ENCODE assay signal across 11 cellular contexts in genomic region chr18:22694954-22695353, GRCh38.
A peak's percentile ranks its signal among the peaks of the same experiment; 100 is the strongest.
DNase-seq lines count a peak whose midpoint lies in the region; ATAC-seq, FAIRE-seq and TF ChIP-seq lines count a peak whose summit lies in the region.
"Had no signal": no experiment of that assay in that cellular context is flagged by ENCODE, and none has a peak within 500 bp of the region (broad histone marks: within the 10 kb centered on the region; RNA-seq: fewer than 3 reads in every experiment).

No MANE protein-coding gene starts in this region.

- no peaks in the 10 kb centered on the region for H3K9me1 ChIP-seq in K562 (ENCODE audit: control insufficient read depth, insufficient read depth, low read length)

- H3K9ac ChIP-seq in K562 (ENCODE audit: insufficient read depth in 1 of 2, low read depth in 2 of 2, low read length in 2 of 2): no peak overlapping the region

- no peaks in the 10 kb centered on the region for H3K27me3 ChIP-seq in ACC112 (ENCODE audit: insufficient read depth, low read length)
- H3K27me3 ChIP-seq in K562 (ENCODE audit: control insufficient read depth in 2 of 2, insufficient read depth in 2 of 2, low read length in 2 of 2): peaks cover 5 to 10% of the 10 kb centered on the region in 2 experiments; a peak in 3 of 5 replicates

- TF ChIP-seq POLR2A in K562 (conservative IDR thresholded peaks at IDR 0.05): no peak

- H2AFZ ChIP-seq in ACC112 (ENCODE audit: low read length, unreplicated experiment) (peak overlapping the region; percentile 17), K562 (ENCODE audit: low read depth, low read length) (peak overlapping the region; percentile 13; the same call in 1 of the 2 replicates)

- no peaks in the 10 kb centered on the region for H3K9me3 Mint-ChIP-seq in activated CD8-positive, alpha-beta memory T cell treated with anti-CD3 and anti-CD28 coated beads, Interleukin-2, amount 10 ng/mL, durations not matched to agents 7 days and 5 days (ENCODE audit: low read depth)
- no peaks in the 10 kb centered on the region for H3K9me3 Mint-ChIP-seq in activated naive CD4-positive, alpha-beta T cell treated with anti-CD3 and anti-CD28 coated beads for 36 hours

- no peak for FAIRE-seq in K562 (lab: Jason Lieb, UNC)

- POLR2A ChIA-PET in K562 (lab: Yijun Ruan, JAX): no interaction called here

- H4K20me1 ChIP-seq in K562 (replicated peaks; ENCODE audit: control insufficient read depth, insufficient read depth, low read length): no peaks in the 10 kb centered on the region

- no peak overlapping the region for H3K4me2 ChIP-seq in K562 (ENCODE audit: insufficient read depth, low read length)

- 2% methylated on average over 8 of the region's 8 CpGs for WGBS in K562 (ENCODE audit: insufficient coverage, low coverage, missing lambda C conversion rate)

- H3K4me3 ChIP-seq in ACC112 (ENCODE audit: low read depth, low read length): peak overlapping the region; percentile 32
- no peak overlapping the region for H3K4me3 ChIP-seq in K562

- no peak for ATAC-seq in K562
- ATAC-seq in activated CD8-positive, alpha-beta memory T cell treated with anti-CD3 and anti-CD28 coated beads, Interleukin-2, amount 10 ng/mL, durations not matched to agents 7 days and 5 days: no peak
- no peak for ATAC-seq in HG03460 (IDR thresholded peaks at IDR 0.05; ENCODE audit: unreplicated experiment)
- ATAC-seq: activated CD8-positive, alpha-beta T cell treated with anti-CD3 and anti-CD28 coated beads, Interleukin-2, amount 10 ng/mL, durations not matched to agents 7 days and 5 days had no signal

- TF ChIP-seq EP300 in K562 (IDR thresholded peaks at IDR 0.05; ENCODE audit: low read length): no peak

- H3K27ac Mint-ChIP-seq in activated CD8-positive, alpha-beta memory T cell treated with anti-CD3 and anti-CD28 coated beads, Interleukin-2, amount 10 ng/mL, durations not matched to agents 7 days and 5 days: no peak overlapping the region
- no peak overlapping the region for H3K27ac Mint-ChIP-seq in activated naive CD4-positive, alpha-beta T cell treated with anti-CD3 and anti-CD28 coated beads for 36 hours
- H3K27ac Mint-ChIP-seq: activated CD8-positive, alpha-beta T cell treated with anti-CD3 and anti-CD28 coated beads, Interleukin-2, amount 10 ng/mL, durations not matched to agents 7 days and 5 days had no signal

- H3K4me3 Mint-ChIP-seq in activated CD8-positive, alpha-beta memory T cell treated with anti-CD3 and anti-CD28 coated beads, Interleukin-2, amount 10 ng/mL, durations not matched to agents 7 days and 5 days: no peak overlapping the region
- H3K4me3 Mint-ChIP-seq in activated naive CD4-positive, alpha-beta T cell treated with anti-CD3 and anti-CD28 coated beads for 36 hours: no peak overlapping the region
- H3K4me3 Mint-ChIP-seq: activated CD8-positive, alpha-beta T cell treated with anti-CD3 and anti-CD28 coated beads, Interleukin-2, amount 10 ng/mL, durations not matched to agents 7 days and 5 days had no signal

- H3K36me3 Mint-ChIP-seq in activated CD8-positive, alpha-beta memory T cell treated with anti-CD3 and anti-CD28 coated beads, Interleukin-2, amount 10 ng/mL, durations not matched to agents 7 days and 5 days: no peaks in the 10 kb centered on the region
- H3K36me3 Mint-ChIP-seq in activated naive CD4-positive, alpha-beta T cell treated with anti-CD3 and anti-CD28 coated beads for 36 hours (ENCODE audit: low read depth): no peaks in the 10 kb centered on the region

- peaks cover 38% of the 10 kb centered on the region for H3K4me1 ChIP-seq in ACC112 (ENCODE audit: control insufficient read depth, insufficient read depth, low read length, unreplicated experiment)
- peaks cover 0 to 3% of the 10 kb centered on the region in 2 experiments; a peak in 1 of 5 replicates for H3K4me1 ChIP-seq in K562 (replicated peaks in 1 of 2; ENCODE audit: control insufficient read depth in 2 of 2, insufficient read depth in 2 of 2, low read length in 2 of 2)

- DNase-seq in HT1080 (ENCODE audit: low read depth) (peak; percentile 91), K562 (ENCODE audit: extremely low read depth in 1 of 4, low spot score in 3 of 4) (peak in 2 of 4 experiments; percentile 20 to 53), islet precursor cell (peak; percentile 86), NCI-H774 (lab: John Stamatoyannopoulos, UW) (no peak)
- no peak for DNase-seq in activated CD8-positive, alpha-beta memory T cell treated with anti-CD3 and anti-CD28 coated beads, Interleukin-2, amount 10 ng/mL, durations not matched to agents 7 days and 5 days
- DNase-seq in activated naive CD4-positive, alpha-beta T cell treated with anti-CD3 and anti-CD28 coated beads for 36 hours: no peak
- DNase-seq: activated CD8-positive, alpha-beta T cell treated with anti-CD3 and anti-CD28 coated beads, Interleukin-2, amount 10 ng/mL, durations not matched to agents 7 days and 5 days; NCI-H69 had no signal

- no peaks in the 10 kb centered on the region for H3K9me3 ChIP-seq in K562 (replicated peaks; ENCODE audit: control insufficient read depth, insufficient read depth, low read depth, low read length)

- in situ Hi-C loops in K562 (cut with MboI): no loop called here

- no peak for TF ChIP-seq RAD21 in K562 (CRISPR knock-in tag; conservative IDR thresholded peaks at IDR 0.05 in 1 of 2, IDR thresholded peaks at IDR 0.05 in 1 of 2)

- H3K79me2 ChIP-seq in ACC112 (ENCODE audit: control insufficient read depth, insufficient read depth, low read length, unreplicated experiment): no peaks in the 10 kb centered on the region
- no peaks in the 10 kb centered on the region for H3K79me2 ChIP-seq in K562 (ENCODE audit: control insufficient read depth, insufficient read depth, low read length)

- no peaks in the 10 kb centered on the region for H3K36me3 ChIP-seq in ACC112 (ENCODE audit: insufficient read depth, low read length)
- no peaks in the 10 kb centered on the region for H3K36me3 ChIP-seq in K562 (ENCODE audit: control insufficient read depth, insufficient read depth, low read length)

- H3K27ac ChIP-seq in ACC112 (ENCODE audit: low read depth, low read length): peak overlapping the region; percentile 71
- H3K27ac ChIP-seq in K562 (ENCODE audit: extremely low read depth, low read depth, low read length): no peak overlapping the region
- H3K27ac ChIP-seq: C4-2B had no signal

- no TSS peak for BruUV-seq in K562 (replicated peaks; lab: Mats Ljungman, UMichigan)

- CTCF ChIA-PET in K562 (lab: Yijun Ruan, JAX; ENCODE audit: low intra/inter-chr PET ratio): no interaction called here
- CTCF ChIA-PET in activated CD8-positive, alpha-beta memory T cell treated with anti-CD3 and anti-CD28 coated beads, Interleukin-2, amount 10 ng/mL, durations not matched to agents 7 days and 5 days (lab: Charles Lee): no interaction called here
- CTCF ChIA-PET in activated naive CD4-positive, alpha-beta T cell treated with anti-CD3 and anti-CD28 coated beads for 36 hours (lab: Charles Lee): no interaction called here

- H3K4me1 Mint-ChIP-seq in activated CD8-positive, alpha-beta memory T cell treated with anti-CD3 and anti-CD28 coated beads, Interleukin-2, amount 10 ng/mL, durations not matched to agents 7 days and 5 days: no peaks in the 10 kb centered on the region
- H3K4me1 Mint-ChIP-seq in activated naive CD4-positive, alpha-beta T cell treated with anti-CD3 and anti-CD28 coated beads for 36 hours (ENCODE audit: low read depth): no peaks in the 10 kb centered on the region

- H3K27me3 Mint-ChIP-seq in activated CD8-positive, alpha-beta memory T cell treated with anti-CD3 and anti-CD28 coated beads, Interleukin-2, amount 10 ng/mL, durations not matched to agents 7 days and 5 days: no peaks in the 10 kb centered on the region
- peaks cover 5% of the 10 kb centered on the region for H3K27me3 Mint-ChIP-seq in activated naive CD4-positive, alpha-beta T cell treated with anti-CD3 and anti-CD28 coated beads for 36 hours (ENCODE audit: low read depth)

- intact Hi-C loops in K562 (cut with micrococcal nuclease): no loop called here
- intact Hi-C loops in activated naive CD4-positive, alpha-beta T cell treated with anti-CD3 and anti-CD28 coated beads for 36 hours (cut with micrococcal nuclease): no loop called here

- no peak for TF ChIP-seq CTCF in K562 (IDR thresholded peaks at IDR 0.05 in 2 of 3, conservative IDR thresholded peaks at IDR 0.05 in 1 of 3; ENCODE audit: insufficient read depth in 2 of 3, low read depth in 1 of 3, low read length in 3 of 3)

TF ChIP-seq in K562, 482 proteins besides CTCF, POLR2A, EP300 and RAD21:
- TF ChIP-seq ATF3 (IDR thresholded peaks at IDR 0.05) (peak; percentile 48), ATF3 (CRISPR knock-in tag; conservative IDR thresholded peaks at IDR 0.05) (no peak), ZNF76 (CRISPR knock-in tag; IDR thresholded peaks at IDR 0.05; ENCODE audit: borderline replicate concordance) (no peak), JUN (IDR thresholded peaks at IDR 0.05; ENCODE audit: borderline replicate concordance, low read depth, low read length) (0 out of 2 replicates have a peak, but pooled peaks have one; percentile 35), JUN (CRISPR knock-in tag; IDR thresholded peaks at IDR 0.05; ENCODE audit: borderline replicate concordance) (no peak), FOSL1 (tag; conservative IDR thresholded peaks at IDR 0.05) (peak; percentile 82)

Comparison
In these comparisons a context has a peak if more than half of its experiments do, and no peak if none do; other contexts are left out.
1. DNase-seq: peak in HT1080 (single experiment) and islet precursor cell (single experiment); none in activated CD8-positive, alpha-beta memory T cell treated with anti-CD3 and anti-CD28 coated beads, Interleukin-2, amount 10 ng/mL, durations not matched to agents 7 days and 5 days (single experiment), activated naive CD4-positive, alpha-beta T cell treated with anti-CD3 and anti-CD28 coated beads for 36 hours (single experiment) and NCI-H774 (single experiment).